ENCODE assay signal across 8 cellular contexts in genomic region chr11:79441159-79441875, GRCh38. TPM values are rescaled to one million over a fixed set of nuclear protein-coding genes. Genes with fewer than 3 reads are reported as not detected.
DNase-seq lines count a peak whose midpoint lies in the region; ATAC-seq, FAIRE-seq and TF ChIP-seq lines count a peak whose summit lies in the region.

No MANE protein-coding gene starts in this region.

- peaks cover 5% of the 10 kb centered on the region; the same call in 1 of the 2 replicates for H3K9me3 ChIP-seq in Caco-2

- H3K27ac ChIP-seq in ACC112 (ENCODE audit: low read depth, low read length): no peak overlapping the region

- POLR2A ChIA-PET in Caco-2 (lab: Charles Lee) (no interaction called here), GM10248 (lab: Yijun Ruan, JAX) (no interaction called here)

- H3K36me3 ChIP-seq in ACC112 (ENCODE audit: insufficient read depth, low read length) (no peaks in the 10 kb centered on the region), bronchial epithelial cell (ENCODE audit: control insufficient read depth, insufficient read depth, low read length) (no peaks in the 10 kb centered on the region), Caco-2 (ENCODE audit: control insufficient read depth, insufficient read depth, low read length) (no peaks in the 10 kb centered on the region)

- H3K27me3 ChIP-seq in ACC112 (ENCODE audit: insufficient read depth, low read length) (peaks cover 69% of the 10 kb centered on the region), bronchial epithelial cell (ENCODE audit: control insufficient read depth, insufficient read depth, low read length) (peaks cover 2% of the 10 kb centered on the region), Caco-2 (replicated peaks; ENCODE audit: control insufficient read depth, insufficient read depth, low read length) (no peaks in the 10 kb centered on the region)

- H3K27ac Mint-ChIP-seq in mesothelial cell of epicardium: peak overlapping the region; percentile 87
- H3K27ac Mint-ChIP-seq in Caco-2 (ENCODE audit: unreplicated experiment): no peak overlapping the region

- H3K4me1 Mint-ChIP-seq in mesothelial cell of epicardium (peaks cover 40% of the 10 kb centered on the region), Caco-2 (ENCODE audit: low read depth, unreplicated experiment) (no peaks in the 10 kb centered on the region)

- no TSS peak for BruUV-seq in Caco-2 (replicated peaks; lab: Mats Ljungman, UMichigan)

- no peak for FAIRE-seq in bronchial epithelial cell (lab: Jason Lieb, UNC)

- TF ChIP-seq CTCF in HFF-Myc (IDR thresholded peaks at IDR 0.05; ENCODE audit: low read depth, low read length, missing control alignments) (no peak), bronchial epithelial cell (IDR thresholded peaks at IDR 0.05; ENCODE audit: insufficient read depth, low read length, severe bottlenecking) (no peak), mesothelial cell of epicardium (IDR thresholded peaks at IDR 0.05; ENCODE audit: unreplicated experiment) (no peak), Caco-2 (IDR thresholded peaks at IDR 0.05; ENCODE audit: insufficient read depth in 1 of 2, low read depth in 1 of 2, low read length in 1 of 2, severe bottlenecking in 1 of 2, unreplicated experiment in 1 of 2) (no peak), GM10248 (IDR thresholded peaks at IDR 0.05; ENCODE audit: control extremely low read depth, extremely low read depth, low read depth, missing control alignments) (no peak)

- H3K79me2 ChIP-seq in ACC112 (ENCODE audit: control insufficient read depth, insufficient read depth, low read length, unreplicated experiment): no peaks in the 10 kb centered on the region

- CTCF ChIA-PET in Caco-2 (lab: Charles Lee): no interaction called here
- CTCF ChIA-PET in GM10248 (lab: Yijun Ruan, JAX): interaction anchor here (1.0 to 1.1 kb wide), 2 partner anchors 40 to 715 kb away, joined by 3 read pairs; no protein-coding TSS in a partner anchor

- DNase-seq in HFF-Myc (ENCODE audit: extremely low read depth, low read depth) (no peak), bronchial epithelial cell (ENCODE audit: low read depth) (no peak), mesothelial cell of epicardium (ENCODE audit: low spot score in 2 of 2, unreplicated experiment in 2 of 2) (peak in 1 of 2 experiments; percentile 40), Caco-2 (no peak), GM10248 (ENCODE audit: extremely low spot score) (no peak)

- no peak for ATAC-seq in HG03565 (IDR thresholded peaks at IDR 0.05; ENCODE audit: unreplicated experiment)
- no peak for ATAC-seq in GM21515 (IDR thresholded peaks at IDR 0.05; ENCODE audit: unreplicated experiment)

- intact Hi-C loops in Caco-2 (cut with micrococcal nuclease; ENCODE audit: unreplicated experiment): no loop called here

- H3K9me3 Mint-ChIP-seq in mesothelial cell of epicardium: no peaks in the 10 kb centered on the region
- peaks cover 11% of the 10 kb centered on the region for H3K9me3 Mint-ChIP-seq in Caco-2 (ENCODE audit: unreplicated experiment)

- H3K36me3 Mint-ChIP-seq in mesothelial cell of epicardium (no peaks in the 10 kb centered on the region), Caco-2 (ENCODE audit: insufficient read depth, unreplicated experiment) (no peaks in the 10 kb centered on the region)

- H3K4me3 Mint-ChIP-seq in mesothelial cell of epicardium: peak overlapping the region; percentile 78
- no peak overlapping the region for H3K4me3 Mint-ChIP-seq in Caco-2 (ENCODE audit: unreplicated experiment)

- H3K27me3 Mint-ChIP-seq in mesothelial cell of epicardium (ENCODE audit: low read depth) (peaks cover 67% of the 10 kb centered on the region), Caco-2 (ENCODE audit: insufficient read depth, unreplicated experiment) (peaks cover 23% of the 10 kb centered on the region)

- H2AFZ ChIP-seq in ACC112 (ENCODE audit: low read length, unreplicated experiment): no peak overlapping the region

- no peaks in the 10 kb centered on the region for H3K4me1 ChIP-seq in ACC112 (ENCODE audit: control insufficient read depth, insufficient read depth, low read length, unreplicated experiment)
- no peaks in the 10 kb centered on the region for H3K4me1 ChIP-seq in Caco-2

- H3K4me3 ChIP-seq in ACC112 (ENCODE audit: low read depth, low read length) (peak overlapping the region; percentile 70), HFF-Myc (replicated peaks; ENCODE audit: low read depth, low read length) (peak overlapping the region; percentile 53), bronchial epithelial cell (ENCODE audit: low read depth, low read length) (peak overlapping the region; percentile 63), Caco-2 (ENCODE audit: low read depth, low read length) (no peak overlapping the region)

RNA-seq across cellular contexts. Expression of gene TENM4, which starts 0.5 kb away (rescaled TPM):
- total RNA-seq in bronchial epithelial cell (3.2 and 6.1 TPM in 2 replicates), mesothelial cell of epicardium (177 to 187 TPM (median 181 TPM) in 3 replicates), Caco-2 (2022) (1.1 and 2.0 TPM in 2 replicates)

Comparison
In these comparisons a context has a peak if more than half of its experiments do, and no peak if none do; other contexts are left out.
1. RNA of gene TENM4, which starts 0.5 kb away (total RNA-seq): 177 to 187 TPM in mesothelial cell of epicardium; 3.2 to 6.1 TPM in bronchial epithelial cell and 1.1 to 2.0 TPM in Caco-2; every median in the first group is over 10 times any median in the second.